ENCODE assay signal across 15 cellular contexts in genomic region chr16:3856367-3857141, GRCh38. TPM values are rescaled to one million over a fixed set of nuclear protein-coding genes. Genes with fewer than 3 reads are reported as not detected.
A peak's percentile ranks its signal among the peaks of the same experiment; 100 is the strongest.
DNase-seq lines count a peak whose midpoint lies in the region; ATAC-seq, FAIRE-seq and TF ChIP-seq lines count a peak whose summit lies in the region.
"Had no signal": no experiment of that assay in that cellular context is flagged by ENCODE, and none has a peak within 500 bp of the region (broad histone marks: within the 10 kb centered on the region; RNA-seq: fewer than 3 reads in every experiment).

No MANE protein-coding gene starts in this region.

- CTCF ChIA-PET in K562 (lab: Yijun Ruan, JAX; ENCODE audit: low intra/inter-chr PET ratio), result no interaction called here

- no peak overlapping the region for H3K4me3 ChIP-seq in K562
- no peak overlapping the region for H3K4me3 ChIP-seq in muscle layer of duodenum (ENCODE audit: low read depth in 1 of 2, low read length in 2 of 2)
- no peak overlapping the region for H3K4me3 ChIP-seq in mucosa of descending colon
- H3K4me3 ChIP-seq: PC-9 had no signal

- TF ChIP-seq RAD21 in K562 (CRISPR knock-in tag; conservative IDR thresholded peaks at IDR 0.05 in 1 of 2, IDR thresholded peaks at IDR 0.05 in 1 of 2), result no peak

- peaks cover 84% of the 10 kb centered on the region for H3K79me2 ChIP-seq in K562 (ENCODE audit: control insufficient read depth, insufficient read depth, low read length)

- 75% methylated on average over 6 of the region's 6 CpGs for WGBS in K562 (ENCODE audit: insufficient coverage, low coverage, missing lambda C conversion rate)

- no peaks in the 10 kb centered on the region for H3K27me3 Mint-ChIP-seq in activated T-cell treated with anti-CD3 and anti-CD28 coated beads, Interleukin-2, amount 50 U/mL, for 24 hours
- no peaks in the 10 kb centered on the region for H3K27me3 Mint-ChIP-seq in type B pancreatic cell

- H3K4me2 ChIP-seq in K562 (ENCODE audit: insufficient read depth, low read length), result no peak overlapping the region
- H3K4me2 ChIP-seq: PC-9 had no signal

- no peak for TF ChIP-seq CTCF in K562 (IDR thresholded peaks at IDR 0.05 in 2 of 3, conservative IDR thresholded peaks at IDR 0.05 in 1 of 3; ENCODE audit: insufficient read depth in 2 of 3, low read depth in 1 of 3, low read length in 3 of 3)
- no peak for TF ChIP-seq CTCF in type B pancreatic cell (conservative IDR thresholded peaks at IDR 0.05)
- no peak for TF ChIP-seq CTCF in mucosa of descending colon (IDR thresholded peaks at IDR 0.05)

- no peak overlapping the region for H2AFZ ChIP-seq in K562 (ENCODE audit: low read depth, low read length)
- H2AFZ ChIP-seq: PC-9 had no signal

- BruUV-seq in K562 (replicated peaks; lab: Mats Ljungman, UMichigan), result no TSS peak

- no peaks in the 10 kb centered on the region for H3K9me3 Mint-ChIP-seq in activated T-cell treated with anti-CD3 and anti-CD28 coated beads, Interleukin-2, amount 50 U/mL, for 24 hours
- no peaks in the 10 kb centered on the region for H3K9me3 Mint-ChIP-seq in type B pancreatic cell

- no peaks in the 10 kb centered on the region for H3K9me3 ChIP-seq in K562 (replicated peaks; ENCODE audit: control insufficient read depth, insufficient read depth, low read depth, low read length)
- no peaks in the 10 kb centered on the region for H3K9me3 ChIP-seq in muscle layer of duodenum (ENCODE audit: control insufficient read depth in 1 of 2, low read length in 2 of 2)
- no peaks in the 10 kb centered on the region for H3K9me3 ChIP-seq in mucosa of descending colon

- TF ChIP-seq EP300 in K562 (IDR thresholded peaks at IDR 0.05; ENCODE audit: low read length), result no peak

- H3K4me1 ChIP-seq in K562 (replicated peaks in 1 of 2; ENCODE audit: control insufficient read depth in 2 of 2, insufficient read depth in 2 of 2, low read length in 2 of 2) (peaks cover 4 to 11% of the 10 kb centered on the region in 2 experiments; a peak in 3 of 5 replicates), muscle layer of duodenum (ENCODE audit: control insufficient read depth in 1 of 2, insufficient read depth in 2 of 2, low read length in 2 of 2) (peaks cover 22 to 62% of the 10 kb centered on the region in 2 donors), mucosa of descending colon (ENCODE audit: low read depth) (no peaks in the 10 kb centered on the region)

- peak overlapping the region; percentile 35 for H3K27ac Mint-ChIP-seq in activated T-cell treated with anti-CD3 and anti-CD28 coated beads, Interleukin-2, amount 50 U/mL, for 24 hours
- H3K27ac Mint-ChIP-seq in type B pancreatic cell, result peak overlapping the region; percentile 43

- H3K36me3 Mint-ChIP-seq in activated T-cell treated with anti-CD3 and anti-CD28 coated beads, Interleukin-2, amount 50 U/mL, for 24 hours (ENCODE audit: low read depth), result peaks cover 2% of the 10 kb centered on the region
- H3K36me3 Mint-ChIP-seq in type B pancreatic cell, result peaks cover 8% of the 10 kb centered on the region

- no peak for TF ChIP-seq POLR2A in K562 (conservative IDR thresholded peaks at IDR 0.05)

- no peaks in the 10 kb centered on the region for H3K9me1 ChIP-seq in K562 (ENCODE audit: control insufficient read depth, insufficient read depth, low read length)

- H4K20me1 ChIP-seq in K562 (replicated peaks; ENCODE audit: control insufficient read depth, insufficient read depth, low read length), result peaks cover 10% of the 10 kb centered on the region; the same call in 1 of the 2 replicates

- H3K4me3 Mint-ChIP-seq in activated T-cell treated with anti-CD3 and anti-CD28 coated beads, Interleukin-2, amount 50 U/mL, for 24 hours, result no peak overlapping the region
- no peak overlapping the region for H3K4me3 Mint-ChIP-seq in type B pancreatic cell

- H3K27ac ChIP-seq in K562 (ENCODE audit: extremely low read depth, low read depth, low read length) (no peak overlapping the region), muscle layer of duodenum (ENCODE audit: low read length) (peak overlapping the region; percentile 18)
- H3K27ac ChIP-seq: PC-9 had no signal

- intact Hi-C loops in K562 (cut with micrococcal nuclease) (no loop called here), mucosa of descending colon (cut with DNase I, micrococcal nuclease) (no loop called here)

- H3K27me3 ChIP-seq in K562 (ENCODE audit: control insufficient read depth in 2 of 2, insufficient read depth in 2 of 2, low read length in 2 of 2), result no peaks in the 10 kb centered on the region
- no peaks in the 10 kb centered on the region for H3K27me3 ChIP-seq in muscle layer of duodenum (ENCODE audit: low read depth, low read length)

- POLR2A ChIA-PET in K562 (lab: Yijun Ruan, JAX), result interaction anchor here (1.2 to 1.6 kb wide), 3 partner anchors 9 to 19 kb away, joined by 3 to 5 read pairs (median 4); no protein-coding TSS in a partner anchor

- in situ Hi-C loops in K562 (cut with MboI), result no loop called here

- no peak for ATAC-seq in K562
- no peak for ATAC-seq in mucosa of descending colon

- no peak for DNase-seq in activated T-cell treated with anti-CD3 and anti-CD28 coated beads, Interleukin-2, amount 50 U/mL, for 24 hours
- DNase-seq in activated T-cell treated with anti-CD3 and anti-CD28 coated beads for 4 hours (no peak), K562 (ENCODE audit: extremely low read depth in 1 of 4, low spot score in 3 of 4) (no peak), type B pancreatic cell (ENCODE audit: extremely low spot score, unreplicated experiment) (no peak), NCI-H345 treated with DMSO at 0.1 percent for 48 hours (lab: John Stamatoyannopoulos, UW; ENCODE audit: unreplicated experiment) (no peak), HUDEP-2 (lab: John Stamatoyannopoulos, UW; ENCODE audit: unreplicated experiment in 76 of 76) (no peak), mucosa of descending colon (no peak)
- DNase-seq: activated gamma-delta T cell, NCI-H1436, PC-9 had no signal

- peaks cover 76% of the 10 kb centered on the region for H3K4me1 Mint-ChIP-seq in activated T-cell treated with anti-CD3 and anti-CD28 coated beads, Interleukin-2, amount 50 U/mL, for 24 hours (ENCODE audit: low read depth)
- H3K4me1 Mint-ChIP-seq in type B pancreatic cell (ENCODE audit: unreplicated experiment), result peaks cover 38% of the 10 kb centered on the region

- H3K9ac ChIP-seq in K562 (ENCODE audit: insufficient read depth in 1 of 2, low read depth in 2 of 2, low read length in 2 of 2), result no peak overlapping the region

- no peaks in the 10 kb centered on the region for H3K36me3 ChIP-seq in K562 (ENCODE audit: control insufficient read depth, insufficient read depth, low read length)
- H3K36me3 ChIP-seq in muscle layer of duodenum (ENCODE audit: control insufficient read depth in 1 of 2, insufficient read depth in 2 of 2, low read length in 2 of 2), result no peaks in the 10 kb centered on the region
- H3K36me3 ChIP-seq in mucosa of descending colon (ENCODE audit: low read depth), result no peaks in the 10 kb centered on the region

- no peak for FAIRE-seq in K562 (lab: Jason Lieb, UNC)
- FAIRE-seq: A204.1, colon, frontal cortex, H54 had no signal

TF ChIP-seq in K562, 482 proteins besides CTCF, POLR2A, EP300 and RAD21:
- TF ChIP-seq ZNF121 (CRISPR knock-in tag; conservative IDR thresholded peaks at IDR 0.05) (peak; percentile 45; the same call in 1 of the 2 replicates), SP1 (CRISPR knock-in tag; IDR thresholded peaks at IDR 0.05) (no peak), RBM25 (IDR thresholded peaks at IDR 0.05; ENCODE audit: low read depth, low read length, severe bottlenecking) (peak; percentile 34)

RNA-seq across cellular contexts. Expression of gene CREBBP, which starts 24.0 kb away (rescaled TPM):
- total RNA-seq in K562 (2011; cell fraction: chromatin; rRNA removed; ENCODE audit: low replicate concordance), result 118 and 129 TPM in 2 replicates
- total RNA-seq in K562 (2011; cell fraction: nucleolus; rRNA removed), result 52.7 and 61.3 TPM in 2 replicates
- total RNA-seq in K562 (2011; cell fraction: nucleoplasm; rRNA removed), result 58.0 and 84.6 TPM in 2 replicates
- total RNA-seq in K562 (2014; rRNA removed) (9.4 and 9.7 TPM in 2 replicates), K562 (2014; rRNA removed; fragmentation: Illumina TruSeq; extraction: Trizol) (5.6 and 8.9 TPM in 2 replicates), K562 (2015; rRNA removed; fragmentation: Illumina TruSeq; extraction: Trizol) (5.4 and 6.3 TPM in 2 replicates), K562 (2021) (22.3 and 24.8 TPM in 2 replicates), type B pancreatic cell (ENCODE audit: low replicate concordance) (85.1 and 93.6 TPM in 2 replicates), mucosa of descending colon (100 to 1,000 TPM in 1 of 3 donors, 10 to 100 TPM in 2; 57.9 to 107 (median 81.6) TPM)
- polyA plus RNA-seq in K562 (2011; rRNA removed) (2.6 and 4.1 TPM in 2 replicates), K562 (2014; fragmentation: Illumina TruSeq; extraction: Trizol) (13.2 and 13.8 TPM in 2 replicates), K562 (2014; fragmentation: Nextera tagmentation; extraction: Ambion mirVana) (1 to 10 TPM in 1 of 2 experiments, under 1 TPM in 1; 0.70 to 2.5 TPM), K562 (2014; rRNA removed) (6.8 and 7.4 TPM in 2 replicates)
- polyA plus RNA-seq in K562 (2011; cell fraction: cytosol; rRNA removed), result 2.6 and 2.8 TPM in 2 replicates
- polyA plus RNA-seq in K562 (2011; cell fraction: nucleus; rRNA removed), result 12.7 and 15.9 TPM in 2 replicates
- polyA plus RNA-seq in K562 (2012), result 8.9 and 10.8 TPM in 2 replicates
- polyA minus RNA-seq in K562 (2011; rRNA and poly(A)+ RNA removed), result 9.9 and 15.2 TPM in 2 replicates
- 20.4 and 22.6 TPM in 2 replicates for polyA minus RNA-seq in K562 (2011; cell fraction: cytosol; rRNA and poly(A)+ RNA removed)
- 16.2 and 23.5 TPM in 2 replicates for polyA minus RNA-seq in K562 (2011; cell fraction: nucleus; rRNA and poly(A)+ RNA removed)
